In the genomic region with DNA sequence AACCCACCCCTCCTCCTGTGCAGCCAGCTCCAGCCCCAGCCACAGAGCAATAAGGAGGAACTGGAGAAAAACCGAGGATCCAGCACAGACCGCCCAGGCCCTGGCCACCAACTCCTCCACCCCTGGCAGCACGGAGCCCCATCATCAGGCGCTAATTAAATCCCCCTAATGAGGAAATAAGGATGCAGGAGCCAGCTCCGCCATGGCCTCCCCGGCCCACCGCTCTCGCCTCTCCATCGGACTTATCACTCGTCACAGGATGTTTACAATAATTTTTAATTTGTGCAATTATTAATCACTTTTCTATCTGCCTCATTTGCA, we compare ENCODE assay signal across 18 cellular contexts. TPM values are rescaled to one million over a fixed set of nuclear protein-coding genes. Genes with fewer than 3 reads are reported as not detected.
DNase-seq lines count a peak whose midpoint lies in the region; ATAC-seq and TF ChIP-seq lines count a peak whose summit lies in the region.
"Had no signal": no experiment of that assay in that cellular context is flagged by ENCODE, and none has a peak within 500 bp of the region (broad histone marks: within the 10 kb centered on the region; RNA-seq: fewer than 3 reads in every experiment).

No MANE protein-coding gene starts in this region.

- H3K4me3 Mint-ChIP-seq in brain (peak overlapping the region in 3 of 5 experiments; percentile 68 to 80 (median 74)), CD14-positive monocyte (no peak overlapping the region)
- H3K4me3 Mint-ChIP-seq: CD8-positive, alpha-beta T cell; HFFc6 had no signal

- H2BK5ac ChIP-seq in mesenchymal stem cell (ENCODE audit: low read depth, low read length, poor library complexity, severe bottlenecking): no peak overlapping the region

- DNase-seq in coronary artery (ENCODE audit: low spot score): peak; percentile 56
- DNase-seq in mesenchymal stem cell: no peak
- peak; percentile 49 for DNase-seq in sciatic nerve (ENCODE audit: low spot score)
- no peak for DNase-seq in CD14-positive monocyte (ENCODE audit: low spot score)
- no peak for DNase-seq in kidney glomerular epithelial cell (lab: John Stamatoyannopoulos, UW)
- no peak for DNase-seq in stimulated activated CD4-positive, alpha-beta T cell treated with anti-CD3 and anti-CD28 coated beads, Interleukin-15, amount 100 ng/mL, for 24 hours
- DNase-seq: BE2C; CD8-positive, alpha-beta T cell; COR-L47; DND-41; GDM1; HCEC 1CT; HFFc6 had no signal

- no peaks in the 10 kb centered on the region for H3K9me3 Mint-ChIP-seq in brain
- H3K9me3 Mint-ChIP-seq in CD14-positive monocyte: peaks cover 0 to 2% (median 0%) of the 10 kb centered on the region in 7 donors
- H3K9me3 Mint-ChIP-seq: CD8-positive, alpha-beta T cell; HFFc6 had no signal

- H3K79me1 ChIP-seq in mesenchymal stem cell (replicated peaks; ENCODE audit: low read length, poor library complexity, severe bottlenecking): no peaks in the 10 kb centered on the region

- TF ChIP-seq CTCF in brain (conservative IDR thresholded peaks at IDR 0.05) (no peak), coronary artery (IDR thresholded peaks at IDR 0.05) (no peak), CD14-positive monocyte (IDR thresholded peaks at IDR 0.05) (no peak)

- H3K14ac ChIP-seq in mesenchymal stem cell (ENCODE audit: low read length in 2 of 2): no peak overlapping the region

- no peak overlapping the region for H3K27ac ChIP-seq in coronary artery
- H3K27ac ChIP-seq in mesenchymal stem cell (ENCODE audit: low read length, poor library complexity, severe bottlenecking): no peak overlapping the region
- H3K27ac ChIP-seq: A549, C4-2B, HL-60 had no signal

- H3K27ac Mint-ChIP-seq in brain (peak overlapping the region; percentile 93 to 97 (median 95)), CD14-positive monocyte (no peak overlapping the region)
- H3K27ac Mint-ChIP-seq: CD8-positive, alpha-beta T cell; HFFc6 had no signal

- peaks cover 32 to 54% of the 10 kb centered on the region in 2 experiments for H3K27me3 ChIP-seq in mesenchymal stem cell (ENCODE audit: control insufficient read depth in 1 of 2, insufficient read depth in 1 of 2, low read length in 2 of 2)
- H3K27me3 ChIP-seq: BE2C had no signal

- H2BK15ac ChIP-seq in mesenchymal stem cell (ENCODE audit: low read depth, poor library complexity, severe bottlenecking): no peak overlapping the region

- no peak overlapping the region for H4K8ac ChIP-seq in mesenchymal stem cell (ENCODE audit: low read length)

- 94% methylated on average over 10 of the region's 10 CpGs for WGBS in mesenchymal stem cell

- H4K91ac ChIP-seq in mesenchymal stem cell (ENCODE audit: low read length): no peak overlapping the region

- H3K27me3 Mint-ChIP-seq in brain (peaks cover 4% of the 10 kb centered on the region), CD14-positive monocyte (ENCODE audit: low read depth in 3 of 3) (peaks cover 1 to 13% (median 7%) of the 10 kb centered on the region in 3 donors)

- ATAC-seq in sciatic nerve: no peak
- no peak for ATAC-seq in GM21526 (IDR thresholded peaks at IDR 0.05; ENCODE audit: low FRiP score, unreplicated experiment)
- ATAC-seq: A549; CD8-positive, alpha-beta T cell had no signal

- no peak overlapping the region for H3K4me3 ChIP-seq in coronary artery
- H3K4me3 ChIP-seq in mesenchymal stem cell (ENCODE audit: insufficient read depth in 1 of 2, low read depth in 1 of 2, low read length in 2 of 2): no peak overlapping the region
- H3K4me3 ChIP-seq: A549 had no signal

- no peak overlapping the region for H3K18ac ChIP-seq in mesenchymal stem cell (ENCODE audit: low read depth in 1 of 2, low read length in 2 of 2)

- H3K4ac ChIP-seq in mesenchymal stem cell (ENCODE audit: low read depth in 1 of 2, low read length in 2 of 2): no peak overlapping the region

- intact Hi-C loops in sciatic nerve (cut with DNase I): no loop called here
- intact Hi-C loops in CD14-positive monocyte (cut with micrococcal nuclease): no loop called here

- no peak overlapping the region for H2BK12ac ChIP-seq in mesenchymal stem cell (ENCODE audit: low read length in 2 of 2)

- no peak overlapping the region for H3K23ac ChIP-seq in mesenchymal stem cell (ENCODE audit: low read length in 2 of 2)

- H2AFZ ChIP-seq in mesenchymal stem cell (ENCODE audit: low read depth, low read length): no peak overlapping the region

- H3K9ac ChIP-seq in mesenchymal stem cell (ENCODE audit: low read length): peak overlapping the region; percentile 7

- H3K9me3 ChIP-seq in mesenchymal stem cell (ENCODE audit: control insufficient read depth, low read length): no peaks in the 10 kb centered on the region
- H3K9me3 ChIP-seq: A549, BE2C had no signal

- peaks cover 63% of the 10 kb centered on the region for H3K4me1 Mint-ChIP-seq in brain
- peaks cover 15% of the 10 kb centered on the region for H3K4me1 Mint-ChIP-seq in CD14-positive monocyte

- no peaks in the 10 kb centered on the region for H3K36me3 ChIP-seq in mesenchymal stem cell (ENCODE audit: control insufficient read depth in 1 of 2, insufficient read depth in 2 of 2, low read depth in 1 of 2, low read length in 2 of 2)
- H3K36me3 ChIP-seq: BE2C had no signal

- H3K36me3 Mint-ChIP-seq in brain (no peaks in the 10 kb centered on the region), CD14-positive monocyte (peaks cover 0 to 5% of the 10 kb centered on the region in 2 donors)
- H3K36me3 Mint-ChIP-seq: CD8-positive, alpha-beta T cell had no signal

- no peak overlapping the region for H2BK120ac ChIP-seq in mesenchymal stem cell (ENCODE audit: low read depth, low read length)

- H3K4me2 ChIP-seq in mesenchymal stem cell (ENCODE audit: low read length, poor library complexity, severe bottlenecking): no peak overlapping the region
- H3K4me2 ChIP-seq: A549 had no signal

- peaks cover 21% of the 10 kb centered on the region for H3K4me1 ChIP-seq in mesenchymal stem cell (ENCODE audit: control insufficient read depth, insufficient read depth, low read depth, low read length)
- H3K4me1 ChIP-seq: A549 had no signal

- H2AK5ac ChIP-seq in mesenchymal stem cell (ENCODE audit: low read length, severe bottlenecking): no peak overlapping the region

RNA-seq across cellular contexts. Expression of a gene that starts 42.6 kb away (rescaled TPM):
- 28.7 TPM for polyA plus RNA-seq in brain (ENCODE audit: insufficient read depth, low read depth, low replicate concordance)
- 8.3 TPM for polyA plus RNA-seq in mesenchymal stem cell (2013, experiment 1 of 2)
- polyA plus RNA-seq in mesenchymal stem cell (2013, experiment 2 of 2): 8.3 TPM
- total RNA-seq in sciatic nerve: 16.9 TPM
- polyA plus RNA-seq in CD14-positive monocyte: 1 to 10 TPM; 4.2 to 5.3 TPM

RNA-seq across cellular contexts. Expression of a gene that starts 57.6 kb away (rescaled TPM):
- 48.0 TPM for polyA plus RNA-seq in brain (ENCODE audit: insufficient read depth, low read depth, low replicate concordance)
- polyA plus RNA-seq in mesenchymal stem cell (2013, experiment 1 of 2): 26.2 TPM
- polyA plus RNA-seq in mesenchymal stem cell (2013, experiment 2 of 2): 28.8 TPM
- total RNA-seq in sciatic nerve: 26.7 TPM
- 10 to 100 TPM; 35.2 to 35.5 TPM for polyA plus RNA-seq in CD14-positive monocyte

Comparison
In these comparisons a context has a peak if more than half of its experiments do, and no peak if none do; other contexts are left out.
1. H3K27ac Mint-ChIP-seq: peak in brain (5 of 5); none in CD14-positive monocyte (0 of 7).
2. H3K4me3 Mint-ChIP-seq: peak in brain (3 of 5); none in CD14-positive monocyte (0 of 2).
3. DNase-seq: peak in coronary artery (single experiment) and sciatic nerve (single experiment); none in mesenchymal stem cell (single experiment), CD14-positive monocyte (single experiment), kidney glomerular epithelial cell (single experiment) and stimulated activated CD4-positive, alpha-beta T cell treated with anti-CD3 and anti-CD28 coated beads, Interleukin-15, amount 100 ng/mL, for 24 hours (single experiment).